ENCODE assay signal across 13 cellular contexts in genomic region chr2:109290887-109291675, GRCh38.
DNase-seq lines count a peak whose midpoint lies in the region; ATAC-seq lines count a peak whose summit lies in the region.
"Had no signal": no experiment of that assay in that cellular context is flagged by ENCODE, and none has a peak within 500 bp of the region (broad histone marks: within the 10 kb centered on the region; RNA-seq: fewer than 3 reads in every experiment).

No MANE protein-coding gene starts in this region.

- ATAC-seq in T-helper 17 cell, result no peak
- no peak for ATAC-seq in HG02763 (IDR thresholded peaks at IDR 0.05; ENCODE audit: unreplicated experiment)

- H3K4me1 ChIP-seq in Karpas-422 (ENCODE audit: low read length), result peaks cover 34% of the 10 kb centered on the region

- no peak overlapping the region for H3K9ac ChIP-seq in Karpas-422 (ENCODE audit: low read length)

- H3K27ac ChIP-seq in Karpas-422 (ENCODE audit: low read length), result no peak overlapping the region

- no peaks in the 10 kb centered on the region for H4K20me1 ChIP-seq in Karpas-422 (ENCODE audit: insufficient read depth, low read depth, low read length)

- no peaks in the 10 kb centered on the region for H3K36me3 ChIP-seq in Karpas-422 (ENCODE audit: insufficient read depth, low read length)

- H3K79me2 ChIP-seq in Karpas-422 (ENCODE audit: low read length), result no peaks in the 10 kb centered on the region

- H3K36me3 Mint-ChIP-seq in T-helper 17 cell (ENCODE audit: low read depth), result no peaks in the 10 kb centered on the region

- peaks cover 4% of the 10 kb centered on the region for H3K4me1 Mint-ChIP-seq in T-helper 17 cell

- no peak overlapping the region for H3K4me3 ChIP-seq in Karpas-422 (ENCODE audit: low read length)

- H2AFZ ChIP-seq in Karpas-422 (ENCODE audit: low read length), result no peak overlapping the region

- no peak overlapping the region for H3K4me3 Mint-ChIP-seq in T-helper 17 cell
- H3K4me3 Mint-ChIP-seq: activated naive CD8-positive, alpha-beta T cell treated with anti-CD3 and anti-CD28 coated beads for 36 hours; nephron; stimulated activated naive CD8-positive, alpha-beta T cell treated with anti-CD3 and anti-CD28 coated beads, Interleukin-15, Interleukin-2, amounts not matched to agents 100 ng/mL and 50 ng/mL, for 24 hours had no signal

- no peaks in the 10 kb centered on the region for H3K9me2 ChIP-seq in Karpas-422 (replicated peaks; ENCODE audit: insufficient read depth, low read length)

- H3K27me3 ChIP-seq in Karpas-422 (ENCODE audit: low read length), result no peaks in the 10 kb centered on the region; the same call in 1 of the 2 replicates

- intact Hi-C loops in head of caudate nucleus (cut with DNase I), result no loop called here

- H3K27me3 Mint-ChIP-seq in T-helper 17 cell, result peaks cover 20% of the 10 kb centered on the region
- H3K27me3 Mint-ChIP-seq: activated naive CD8-positive, alpha-beta T cell treated with anti-CD3 and anti-CD28 coated beads for 36 hours; stimulated activated naive CD8-positive, alpha-beta T cell treated with anti-CD3 and anti-CD28 coated beads, Interleukin-15, Interleukin-2, amounts not matched to agents 100 ng/mL and 50 ng/mL, for 24 hours had no signal

- no peak overlapping the region for H3K4me2 ChIP-seq in Karpas-422 (ENCODE audit: low read depth, low read length, poor library complexity, severe bottlenecking)

- H3K27ac Mint-ChIP-seq in T-helper 17 cell, result peak overlapping the region; percentile 41
- H3K27ac Mint-ChIP-seq: activated naive CD8-positive, alpha-beta T cell treated with anti-CD3 and anti-CD28 coated beads for 36 hours; nephron; stimulated activated naive CD8-positive, alpha-beta T cell treated with anti-CD3 and anti-CD28 coated beads, Interleukin-15, Interleukin-2, amounts not matched to agents 100 ng/mL and 50 ng/mL, for 24 hours had no signal

- H3K9me3 ChIP-seq in T-helper 17 cell (ENCODE audit: control insufficient read depth, low read length, poor library complexity, severe bottlenecking) (no peaks in the 10 kb centered on the region), Karpas-422 (ENCODE audit: low read length) (no peaks in the 10 kb centered on the region)

- peak; percentile 28 for DNase-seq in A172 (ENCODE audit: low spot score)
- peak; percentile 75 for DNase-seq in HCEC 1CT
- DNase-seq in T-helper 17 cell, result no peak
- DNase-seq in head of caudate nucleus, result peak in 40 of 42 donors; percentile 14 to 68 (median 46)
- DNase-seq in Karpas-422, result no peak
- DNase-seq in activated CD4-positive, CD25-positive, alpha-beta regulatory T cell (lab: John Stamatoyannopoulos, UW), result no peak
- no peak for DNase-seq in activated CD8-positive, alpha-beta memory T cell treated with anti-CD3 and anti-CD28 coated beads, Interleukin-2, amount 50 U/mL, for 4 hours
- DNase-seq: activated CD4-positive, alpha-beta T cell treated with anti-CD3 and anti-CD28 coated beads, Interleukin-2, amount 50 U/mL, for 48 hours; activated naive CD8-positive, alpha-beta T cell treated with anti-CD3 and anti-CD28 coated beads for 36 hours; H7 had no signal

Comparison
In these comparisons a context has a peak if more than half of its experiments do, and no peak if none do; other contexts are left out.
1. DNase-seq: peak in A172 (single experiment), HCEC 1CT (single experiment) and head of caudate nucleus (40 of 42); none in T-helper 17 cell (0 of 3), Karpas-422 (single experiment), activated CD4-positive, CD25-positive, alpha-beta regulatory T cell (0 of 4) and activated CD8-positive, alpha-beta memory T cell treated with anti-CD3 and anti-CD28 coated beads, Interleukin-2, amount 50 U/mL, for 4 hours (single experiment).